In genomic region chr13:98025480-98026025, GRCh38 we compare ENCODE assay signal across 28 cellular contexts.
"Had no signal": no experiment of that assay in that cellular context is flagged by ENCODE, and none has a peak within 500 bp of the region (broad histone marks: within the 10 kb centered on the region; RNA-seq: fewer than 3 reads in every experiment).

No MANE protein-coding gene starts in this region.

- H3K36me3 ChIP-seq: colonic mucosa had no signal

- ATAC-seq: activated CD4-positive, alpha-beta T cell treated with anti-CD3 and anti-CD28 coated beads for 36 hours; activated CD4-positive, CD25-positive, alpha-beta regulatory T cell treated with anti-CD3 and anti-CD28 coated beads, Interleukin-2, amount 50 U/mL, for 24 hours; activated CD8-positive, alpha-beta T cell treated with anti-CD3 and anti-CD28 coated beads, Interleukin-2, amount 10 ng/mL, durations not matched to agents 7 days and 5 days had no signal

- H3K9me3 ChIP-seq: ascending aorta, colonic mucosa had no signal

- H3K4me1 ChIP-seq: ascending aorta, colonic mucosa had no signal

- H3K27ac ChIP-seq: ascending aorta, cardiac muscle cell, colonic mucosa, PC-9, RWPE1 had no signal

- FAIRE-seq: RCC 7860, TTC549 had no signal

- H3K4me3 ChIP-seq: ascending aorta, cardiac muscle cell, colonic mucosa, PC-9 had no signal

- H2AFZ ChIP-seq: PC-9 had no signal

- DNase-seq: activated CD4-positive, alpha-beta T cell treated with anti-CD3 and anti-CD28 coated beads for 36 hours; activated CD4-positive, alpha-beta T cell treated with anti-CD3 and anti-CD28 coated beads, Interleukin-2, amount 10 ng/mL, durations not matched to agents 7 days and 5 days; activated CD4-positive, alpha-beta T cell treated with anti-CD3 and anti-CD28 coated beads, Interleukin-2, amount 50 U/mL, for 48 hours; activated CD8-positive, alpha-beta T cell treated with anti-CD3 and anti-CD28 coated beads, Interleukin-2, amount 10 ng/mL, durations not matched to agents 7 days and 5 days; activated gamma-delta T cell; activated naive CD4-positive, alpha-beta T cell treated with Interleukin-2 at 50 U/mL for 16 hours; activated naive CD8-positive, alpha-beta T cell treated with anti-CD3 and anti-CD28 coated beads, Interleukin-2, amount 10 ng/mL, durations not matched to agents 7 days and 5 days; activated T-cell treated with anti-CD3 and anti-CD28 coated beads, Interleukin-2, amount 50 U/mL, for 24 hours; amygdala; colonic mucosa; NCI-H1105; NCI-H1436; NCI-H1694; NCI-H1930; NCI-H2081 treated with DMSO at 0.1 percent for 48 hours; NCI-H345; NCI-H524 treated with DMSO at 0.1 percent for 48 hours; PC-9; SIG-M5; SW 1271; T-helper 1 cell; T1000 had no signal

- H3K27me3 ChIP-seq: ascending aorta, cardiac muscle cell, colonic mucosa had no signal

- H3K4me2 ChIP-seq: PC-9 had no signal
